Comparison of ENCODE assay signal across 1 cellular context in the genomic region with DNA sequence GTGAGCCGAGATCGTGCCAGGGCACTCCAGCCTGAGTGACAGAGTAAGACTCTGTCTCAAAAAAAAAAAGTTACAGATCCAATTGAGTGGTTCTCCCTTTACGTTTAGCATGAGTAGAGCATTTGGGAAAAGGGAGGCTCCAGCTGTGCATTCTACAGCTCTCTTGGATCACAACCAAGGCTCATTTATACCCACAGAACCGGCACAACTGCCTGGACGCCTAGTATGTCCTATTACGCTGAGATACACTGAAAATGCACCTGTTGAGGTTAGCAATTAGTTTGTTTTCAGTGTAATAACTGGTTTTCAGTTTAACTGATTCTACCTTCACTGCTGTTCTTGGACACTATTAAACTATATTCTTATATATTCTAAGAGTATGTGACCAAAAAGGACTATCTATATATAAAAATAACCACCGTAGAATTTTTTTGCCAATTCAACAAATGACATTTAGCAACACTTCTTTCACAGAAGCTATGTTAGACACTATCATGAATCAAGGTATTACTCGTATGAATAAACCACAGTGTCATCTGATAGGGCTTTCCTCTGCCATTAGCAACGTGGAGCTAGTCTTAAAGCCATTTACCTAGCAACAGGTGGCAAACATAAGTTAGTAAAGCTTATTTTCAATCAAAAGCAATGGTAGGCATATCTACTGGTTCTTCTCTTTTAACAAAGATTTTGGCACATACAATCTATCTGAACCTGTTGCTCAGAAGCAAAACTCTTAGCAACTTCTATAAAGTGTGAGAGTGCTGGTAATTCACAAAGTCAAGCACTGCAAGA.
TF ChIP-seq lines count a peak whose summit lies in the region.

No MANE protein-coding gene starts in this region.

TF ChIP-seq in SK-N-SH treated with all-trans-retinoic acid at 6 μM for 48 hours, 23 proteins besides CTCF, POLR2A, EP300 and RAD21 (continued from another document):
- no peak for TF ChIP-seq PATZ1 (CRISPR knock-in tag; IDR thresholded peaks at IDR 0.05; ENCODE audit: borderline replicate concordance)
- no peak for TF ChIP-seq ZC3H10 (CRISPR knock-in tag; IDR thresholded peaks at IDR 0.05)
- no peak for TF ChIP-seq CSDC2 (CRISPR knock-in tag; IDR thresholded peaks at IDR 0.05)
- TF ChIP-seq ISL1 (CRISPR knock-in tag; IDR thresholded peaks at IDR 0.05) = no peak
- TF ChIP-seq ARNTL (CRISPR knock-in tag; IDR thresholded peaks at IDR 0.05; ENCODE audit: borderline replicate concordance, low read depth) = no peak
- no peak for TF ChIP-seq OSR1 (CRISPR knock-in tag; IDR thresholded peaks at IDR 0.05)
- TF ChIP-seq ZNF8 (CRISPR knock-in tag; IDR thresholded peaks at IDR 0.05) = no peak
- no peak for TF ChIP-seq ESRRG (CRISPR knock-in tag; IDR thresholded peaks at IDR 0.05)
- TF ChIP-seq TOX (CRISPR knock-in tag; IDR thresholded peaks at IDR 0.05; ENCODE audit: borderline replicate concordance) = no peak
- no peak for TF ChIP-seq CREB5 (CRISPR knock-in tag; IDR thresholded peaks at IDR 0.05; ENCODE audit: low read depth)
- TF ChIP-seq BACH2 (CRISPR knock-in tag; IDR thresholded peaks at IDR 0.05; ENCODE audit: borderline replicate concordance) = no peak
- TF ChIP-seq ZNF70 (CRISPR knock-in tag; IDR thresholded peaks at IDR 0.05) = no peak
